In the genomic region with DNA sequence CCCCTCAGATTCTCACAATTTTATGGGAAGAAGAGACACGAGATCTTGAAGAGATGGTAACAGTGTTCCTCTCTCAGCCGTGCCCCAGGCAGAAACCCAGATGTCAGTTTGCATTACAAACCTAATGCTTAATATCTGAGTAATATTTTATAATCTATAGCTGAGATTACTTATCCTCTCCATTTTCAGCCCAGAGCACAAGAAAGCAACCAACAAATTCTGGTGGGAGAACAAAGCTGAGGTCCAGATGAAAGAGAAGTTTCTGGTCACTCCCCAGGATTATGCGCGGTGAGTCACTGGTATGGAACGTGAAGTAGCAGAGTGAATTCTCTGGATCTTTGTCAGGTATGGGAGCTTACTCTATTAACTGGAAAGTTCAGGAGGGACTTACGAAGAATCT, we compare ENCODE assay signal across 8 cellular contexts. TPM values are rescaled to one million over a fixed set of nuclear protein-coding genes. Genes with fewer than 3 reads are reported as not detected.
DNase-seq lines count a peak whose midpoint lies in the region; ATAC-seq and TF ChIP-seq lines count a peak whose summit lies in the region.

No MANE protein-coding gene starts in this region.

- TF ChIP-seq CTCF in Caco-2 (IDR thresholded peaks at IDR 0.05; ENCODE audit: insufficient read depth in 1 of 2, low read depth in 1 of 2, low read length in 1 of 2, severe bottlenecking in 1 of 2, unreplicated experiment in 1 of 2), result no peak

- POLR2A ChIA-PET in Caco-2 (lab: Charles Lee), result interaction anchor here (0.5 to 2.6 kb wide), 13 partner anchors 11 to 563 kb away, joined by 3 to 24 read pairs (median 4); partner anchors contain the start of genes HMBS, RPS25 and TRAPPC4

- H3K27me3 ChIP-seq in Caco-2 (replicated peaks; ENCODE audit: control insufficient read depth, insufficient read depth, low read length), result no peaks in the 10 kb centered on the region
- H3K27me3 ChIP-seq in muscle layer of duodenum (ENCODE audit: low read depth, low read length), result no peaks in the 10 kb centered on the region

- peak overlapping the region; percentile 96 for H3K4me3 Mint-ChIP-seq in Caco-2 (ENCODE audit: unreplicated experiment)
- peak overlapping the region; percentile 100 for H3K4me3 Mint-ChIP-seq in dendritic cell treated with granulocyte-macrophage colony-stimulating factor and Interleukin-4, amounts not matched to agents 40 ng/mL and 50 ng/mL, for 4 days

- no peaks in the 10 kb centered on the region for H3K9me3 Mint-ChIP-seq in Caco-2 (ENCODE audit: unreplicated experiment)
- H3K9me3 Mint-ChIP-seq in dendritic cell treated with granulocyte-macrophage colony-stimulating factor and Interleukin-4, amounts not matched to agents 40 ng/mL and 50 ng/mL, for 4 days, result no peaks in the 10 kb centered on the region

- H3K4me1 ChIP-seq in Caco-2 (peaks cover 17% of the 10 kb centered on the region), muscle layer of duodenum (ENCODE audit: control insufficient read depth in 1 of 2, insufficient read depth in 2 of 2, low read length in 2 of 2) (peaks cover 6 to 21% of the 10 kb centered on the region in 2 donors)

- no peak for ATAC-seq in GM21515 (IDR thresholded peaks at IDR 0.05; ENCODE audit: unreplicated experiment)
- no peak for ATAC-seq in GM18873 (IDR thresholded peaks at IDR 0.05; ENCODE audit: low FRiP score, unreplicated experiment)

- peaks cover 24% of the 10 kb centered on the region for H3K4me1 Mint-ChIP-seq in Caco-2 (ENCODE audit: low read depth, unreplicated experiment)
- H3K4me1 Mint-ChIP-seq in dendritic cell treated with granulocyte-macrophage colony-stimulating factor and Interleukin-4, amounts not matched to agents 40 ng/mL and 50 ng/mL, for 4 days (ENCODE audit: low read depth), result peaks cover 36% of the 10 kb centered on the region

- CTCF ChIA-PET in Caco-2 (lab: Charles Lee), result interaction anchor here (0.7 to 1.0 kb wide), 3 partner anchors 57 to 309 kb away, joined by 3 to 5 read pairs (median 3); no protein-coding TSS in a partner anchor

- intact Hi-C loops in Caco-2 (cut with micrococcal nuclease; ENCODE audit: unreplicated experiment), result loop anchor here (1.0 kb wide), 3 partner anchors 19 to 58 kb away; partner anchors contain the start of genes HYOU1, RPS25 and TRAPPC4
- intact Hi-C loops in dendritic cell treated with granulocyte-macrophage colony-stimulating factor and Interleukin-4, amounts not matched to agents 40 ng/mL and 50 ng/mL, for 4 days (cut with micrococcal nuclease), result loop anchor here (1.0 kb wide), 2 partner anchors 19 to 31 kb away; partner anchors contain the start of genes RPS25, SLC37A4 and TRAPPC4

- H3K36me3 Mint-ChIP-seq in Caco-2 (ENCODE audit: insufficient read depth, unreplicated experiment), result peaks cover 63% of the 10 kb centered on the region
- H3K36me3 Mint-ChIP-seq in dendritic cell treated with granulocyte-macrophage colony-stimulating factor and Interleukin-4, amounts not matched to agents 40 ng/mL and 50 ng/mL, for 4 days (ENCODE audit: low read depth), result peaks cover 62% of the 10 kb centered on the region

- peak overlapping the region; percentile 94 for H3K27ac Mint-ChIP-seq in Caco-2 (ENCODE audit: unreplicated experiment)
- peak overlapping the region; percentile 98 for H3K27ac Mint-ChIP-seq in dendritic cell treated with granulocyte-macrophage colony-stimulating factor and Interleukin-4, amounts not matched to agents 40 ng/mL and 50 ng/mL, for 4 days

- H3K36me3 ChIP-seq in Caco-2 (ENCODE audit: control insufficient read depth, insufficient read depth, low read length) (peaks cover 15% of the 10 kb centered on the region), muscle layer of duodenum (ENCODE audit: control insufficient read depth in 1 of 2, insufficient read depth in 2 of 2, low read length in 2 of 2) (peaks cover 0 to 26% of the 10 kb centered on the region in 2 donors)

- no peaks in the 10 kb centered on the region for H3K27me3 Mint-ChIP-seq in Caco-2 (ENCODE audit: insufficient read depth, unreplicated experiment)
- no peaks in the 10 kb centered on the region for H3K27me3 Mint-ChIP-seq in dendritic cell treated with granulocyte-macrophage colony-stimulating factor and Interleukin-4, amounts not matched to agents 40 ng/mL and 50 ng/mL, for 4 days

- TSS peak; percentile 52 for BruUV-seq in Caco-2 (replicated peaks; lab: Mats Ljungman, UMichigan)

- H3K4me3 ChIP-seq in Caco-2 (ENCODE audit: low read depth, low read length) (peak overlapping the region; percentile 75), muscle layer of duodenum (ENCODE audit: low read depth in 1 of 2, low read length in 2 of 2) (peak overlapping the region; percentile 84 to 88)

- peak overlapping the region; percentile 84 for H3K27ac ChIP-seq in muscle layer of duodenum (ENCODE audit: low read length)

- H3K9me3 ChIP-seq in Caco-2, result no peaks in the 10 kb centered on the region
- H3K9me3 ChIP-seq in muscle layer of duodenum (ENCODE audit: control insufficient read depth in 1 of 2, low read length in 2 of 2), result no peaks in the 10 kb centered on the region

- DNase-seq in Caco-2 (peak; percentile 86 to 87), M059J (ENCODE audit: low read depth) (peak; percentile 93), NOMO-1 treated with dmso at 0.1 percent for 144 hours (lab: John Stamatoyannopoulos, UW; ENCODE audit: unreplicated experiment) (no peak), NCI-H1092 treated with DMSO at 0.1 percent for 48 hours (lab: John Stamatoyannopoulos, UW) (no peak)

RNA-seq across cellular contexts. Expression of gene CENATAC, which starts 0.9 kb away (rescaled TPM):
- total RNA-seq in Caco-2 (2022), result 185 and 194 TPM in 2 replicates
- total RNA-seq in M059J (2014; rRNA removed; shearing (Covaris generic)), result 12.8 and 16.3 TPM in 2 replicates

RNA-seq across cellular contexts. Expression of gene RPS25, which starts 19.3 kb away (rescaled TPM):
- 1,811 and 1,967 TPM in 2 replicates for total RNA-seq in Caco-2 (2022)
- 1,736 and 1,882 TPM in 2 replicates for total RNA-seq in M059J (2014; rRNA removed; shearing (Covaris generic))

RNA-seq across cellular contexts. Expression of gene TRAPPC4, which starts 19.7 kb away (rescaled TPM):
- 118 and 126 TPM in 2 replicates for total RNA-seq in Caco-2 (2022)
- total RNA-seq in M059J (2014; rRNA removed; shearing (Covaris generic)), result 114 and 143 TPM in 2 replicates

RNA-seq across cellular contexts. Expression of gene FOXR1, which starts 27.3 kb away (rescaled TPM):
- total RNA-seq in Caco-2 (2022), result not detected in 2 replicates
- not detected in 2 replicates for total RNA-seq in M059J (2014; rRNA removed; shearing (Covaris generic))

RNA-seq across cellular contexts. Expression of gene SLC37A4, which starts 31.9 kb away (rescaled TPM):
- total RNA-seq in Caco-2 (2022), result 97.8 and 108 TPM in 2 replicates
- total RNA-seq in M059J (2014; rRNA removed; shearing (Covaris generic)), result 26.5 and 29.5 TPM in 2 replicates

Comparison
In these comparisons a context has a peak if more than half of its experiments do, and no peak if none do; other contexts are left out.
1. DNase-seq: peak in Caco-2 (2 of 2) and M059J (single experiment); none in NOMO-1 treated with dmso at 0.1 percent for 144 hours (single experiment) and NCI-H1092 treated with DMSO at 0.1 percent for 48 hours (single experiment).
2. RNA of gene CENATAC, which starts 0.9 kb away (total RNA-seq): 185 to 194 TPM in Caco-2; 12.8 to 16.3 TPM in M059J; every median in the first group is over 10 times any median in the second.